ENCODE assay signal across 9 cellular contexts in genomic region chr1:235069577-235070563, GRCh38. TPM values are rescaled to one million over a fixed set of nuclear protein-coding genes. Genes with fewer than 3 reads are reported as not detected.
A peak's percentile ranks its signal among the peaks of the same experiment; 100 is the strongest.
DNase-seq lines count a peak whose midpoint lies in the region; ATAC-seq, FAIRE-seq and TF ChIP-seq lines count a peak whose summit lies in the region.
"Had no signal": no experiment of that assay in that cellular context is flagged by ENCODE, and none has a peak within 500 bp of the region (broad histone marks: within the 10 kb centered on the region; RNA-seq: fewer than 3 reads in every experiment).

No MANE protein-coding gene starts in this region.

- FAIRE-seq in GM12891 (lab: Jason Lieb, UNC) = no peak

- POLR2A ChIA-PET in RWPE1 (lab: Yijun Ruan, JAX; ENCODE audit: low non-redundant PET) = no interaction called here

- H3K36me3 ChIP-seq in heart right ventricle (no peaks in the 10 kb centered on the region), stomach (no peaks in the 10 kb centered on the region)

- DNase-seq in HS-5 (ENCODE audit: low read depth) (peak; percentile 88), RWPE1 (ENCODE audit: low spot score) (peak; percentile 79), heart right ventricle (peak; percentile 74 to 78), stomach (peak; percentile 95), GM12891 (ENCODE audit: insufficient read length, low spot score) (no peak)
- DNase-seq: stimulated activated naive CD4-positive, alpha-beta T cell had no signal

- CTCF ChIA-PET in RWPE1 (lab: Yijun Ruan, JAX) = interaction anchor here (0.7 to 1.3 kb wide), 2 partner anchors 14 to 168 kb away, joined by 4 to 6 read pairs; no protein-coding TSS in a partner anchor

- TF ChIP-seq POLR2A in stomach (IDR thresholded peaks at IDR 0.05) (no peak), GM12891 (IDR thresholded peaks at IDR 0.05; ENCODE audit: low read depth, low read length) (no peak)

- peak; percentile 67 for TF ChIP-seq EP300 in stomach (IDR thresholded peaks at IDR 0.05)

- intact Hi-C loops in heart right ventricle (cut with DNase I) (loop anchor here in 8 of 10 donors (5.0 to 10.0 kb wide), 9 partner anchors 55 to 345 kb away; no protein-coding TSS in a partner anchor), stomach (cut with DNase I; ENCODE audit: low total_unique reads) (no loop called here)

- WGBS in heart right ventricle, 2 donors = 35 to 53% methylated on average over 34 of the region's 34 CpGs
- WGBS in stomach, 5 donors = 53 to 67% (median 56%) methylated on average over 34 of the region's 34 CpGs

- H3K4me3 ChIP-seq in heart right ventricle = no peak overlapping the region
- H3K4me3 ChIP-seq in stomach = no peak overlapping the region

- ATAC-seq in heart right ventricle (peak; percentile 14 to 67 (median 49)), GM21526 (IDR thresholded peaks at IDR 0.05; ENCODE audit: low FRiP score, unreplicated experiment) (no peak), GM21717 (IDR thresholded peaks at IDR 0.05; ENCODE audit: unreplicated experiment) (no peak), HG03442 (IDR thresholded peaks at IDR 0.05; ENCODE audit: unreplicated experiment) (no peak)

- no peaks in the 10 kb centered on the region for H3K9me3 ChIP-seq in heart right ventricle
- no peaks in the 10 kb centered on the region for H3K9me3 ChIP-seq in stomach

- peak overlapping the region; percentile 98 for H3K27ac ChIP-seq in RWPE1
- H3K27ac ChIP-seq in heart right ventricle = peak overlapping the region in 9 of 10 donors; percentile 32 to 84 (median 57)
- peak overlapping the region; percentile 75 to 97 (median 91) for H3K27ac ChIP-seq in stomach

- no peak for TF ChIP-seq CTCF in RWPE1 (conservative IDR thresholded peaks at IDR 0.05; ENCODE audit: low read depth)
- no peak for TF ChIP-seq CTCF in heart right ventricle (IDR thresholded peaks at IDR 0.05)
- no peak for TF ChIP-seq CTCF in stomach (IDR thresholded peaks at IDR 0.05)

- no peaks in the 10 kb centered on the region for H3K27me3 ChIP-seq in heart right ventricle
- no peaks in the 10 kb centered on the region for H3K27me3 ChIP-seq in stomach

- H3K4me1 ChIP-seq in heart right ventricle (peaks cover 32 to 74% (median 59%) of the 10 kb centered on the region in 9 donors), stomach (peaks cover 41 to 77% (median 55%) of the 10 kb centered on the region in 4 donors)

TF ChIP-seq in GM12891, 5 proteins besides CTCF, POLR2A, EP300 and RAD21:
- no peak for TF ChIP-seq TAF1 (IDR thresholded peaks at IDR 0.05; ENCODE audit: low read depth, low read length)
- no peak for TF ChIP-seq PAX5 (IDR thresholded peaks at IDR 0.05; ENCODE audit: insufficient read depth, low read length, severe bottlenecking)
- no peak for TF ChIP-seq SPI1 (IDR thresholded peaks at IDR 0.05; ENCODE audit: low read depth, low read length)
- no peak for TF ChIP-seq POU2F2 (IDR thresholded peaks at IDR 0.05; ENCODE audit: low read depth, low read length)
- TF ChIP-seq POLR2AphosphoS5 (IDR thresholded peaks at IDR 0.05; ENCODE audit: low read depth, low read length) = no peak
TF ChIP-seq in GM12891: peak in this region for 0.

RNA-seq across cellular contexts. Expression of gene TOMM20, which starts 58.8 kb away (rescaled TPM):
- 100 to 1,000 TPM in 3 of 10 donors, 10 to 100 TPM in 7; 85.0 to 113 (median 94.6) TPM for total RNA-seq in heart right ventricle
- polyA plus RNA-seq in heart right ventricle = 10 to 100 TPM; 40.0 to 54.4 TPM
- 100 to 1,000 TPM in 1 of 5 donors, 10 to 100 TPM in 4; 21.4 to 145 (median 51.9) TPM for total RNA-seq in stomach
- 100 to 1,000 TPM in 1 of 3 donors, 10 to 100 TPM in 2; 63.4 to 102 (median 72.9) TPM for polyA plus RNA-seq in stomach
- polyA plus RNA-seq in GM12891 (2012; ENCODE audit: low read depth, missing spikeins) = 88.5 TPM

Comparison
In these comparisons a context has a peak if more than half of its experiments do, and no peak if none do; other contexts are left out.
1. ATAC-seq: peak in heart right ventricle (8 of 8); none in GM21526 (single experiment), GM21717 (single experiment) and HG03442 (single experiment).
2. Peak in every context shown above with its lines, with median percentiles within 50 percentile points of each other: H3K27ac ChIP-seq.